Comparison of ENCODE assay signal across 11 cellular contexts in the genomic region with DNA sequence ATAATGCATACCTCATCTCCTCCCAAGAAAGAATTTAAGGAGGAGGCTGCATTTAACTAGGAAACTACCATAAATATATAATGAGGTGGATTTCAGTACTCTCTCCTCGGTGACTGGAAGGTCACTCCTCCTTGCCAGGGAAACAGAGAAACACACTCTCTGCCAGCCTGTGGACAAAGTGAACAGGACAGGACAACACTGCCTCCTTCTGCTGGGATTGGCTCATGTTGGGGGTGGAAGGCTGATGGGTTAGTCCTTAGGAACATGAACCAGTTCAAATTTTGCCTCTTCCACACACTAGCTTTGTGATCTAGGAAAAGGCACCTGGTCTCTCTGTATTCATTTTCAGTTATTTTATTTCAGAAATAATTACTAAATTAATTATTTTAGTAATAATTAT. TPM values are rescaled to one million over a fixed set of nuclear protein-coding genes. Genes with fewer than 3 reads are reported as not detected.
DNase-seq lines count a peak whose midpoint lies in the region; ATAC-seq, FAIRE-seq and TF ChIP-seq lines count a peak whose summit lies in the region.
"Had no signal": no experiment of that assay in that cellular context is flagged by ENCODE, and none has a peak within 500 bp of the region (broad histone marks: within the 10 kb centered on the region; RNA-seq: fewer than 3 reads in every experiment).

No MANE protein-coding gene starts in this region.

- no peak overlapping the region for H3K4me3 Mint-ChIP-seq in MCF 10A (ENCODE audit: unreplicated experiment)

- no peak overlapping the region for H3K9ac ChIP-seq in kidney (ENCODE audit: low read length in 2 of 2)

- no peaks in the 10 kb centered on the region for H3K27me3 Mint-ChIP-seq in MCF 10A (ENCODE audit: insufficient read depth, unreplicated experiment)

- no peaks in the 10 kb centered on the region for H3K36me3 Mint-ChIP-seq in MCF 10A (ENCODE audit: insufficient read depth, unreplicated experiment)

- H3K9me3 ChIP-seq in kidney (ENCODE audit: control insufficient read depth in 1 of 2, low read length in 2 of 2), result no peaks in the 10 kb centered on the region

- no peak overlapping the region for H3K27ac ChIP-seq in kidney (ENCODE audit: low read depth in 2 of 2, low read length in 2 of 2)

- POLR2A ChIA-PET in MCF 10A (lab: Yijun Ruan, JAX), result interaction anchor here (1.3 to 1.6 kb wide), 2 partner anchors 36 to 115 kb away, joined by 3 to 5 read pairs; no protein-coding TSS in a partner anchor

- DNase-seq in AG08395 (ENCODE audit: low spot score) (peak; percentile 10), MCF 10A (ENCODE audit: unreplicated experiment) (peak; percentile 53), kidney (no peak), HTR-8/SVneo (ENCODE audit: insufficient read length, low spot score) (no peak)
- DNase-seq: effector memory CD4-positive, alpha-beta T cell; NCI-H774 had no signal

- ATAC-seq in HG03469 (IDR thresholded peaks at IDR 0.05; ENCODE audit: unreplicated experiment) (no peak), HG03039 (IDR thresholded peaks at IDR 0.05; ENCODE audit: unreplicated experiment) (no peak), HG03354 (IDR thresholded peaks at IDR 0.05; ENCODE audit: poor library complexity, severe bottlenecking, unreplicated experiment) (no peak)

- TF ChIP-seq RAD21 in Ishikawa (IDR thresholded peaks at IDR 0.05; ENCODE audit: low read depth), result peak; percentile 83

- H3K4me1 Mint-ChIP-seq in MCF 10A (ENCODE audit: insufficient read depth, unreplicated experiment), result no peaks in the 10 kb centered on the region

- no peaks in the 10 kb centered on the region for H3K36me3 ChIP-seq in kidney (ENCODE audit: control insufficient read depth in 1 of 2, insufficient read depth in 2 of 2, low read length in 2 of 2)

- no peak for FAIRE-seq in kidney (lab: Jason Lieb, UNC)
- FAIRE-seq in HTR-8/SVneo (lab: Jason Lieb, UNC), result no peak

- H3K27ac Mint-ChIP-seq in MCF 10A (ENCODE audit: low read depth, unreplicated experiment), result no peak overlapping the region

- no peaks in the 10 kb centered on the region for H3K4me1 ChIP-seq in kidney (ENCODE audit: control insufficient read depth in 1 of 2, insufficient read depth in 1 of 2, low read depth in 1 of 2, low read length in 2 of 2)

- CTCF ChIA-PET in MCF 10A (lab: Yijun Ruan, JAX), result interaction anchor here (0.6 to 8.9 kb wide), 32 partner anchors 11 to 1792 kb away, joined by 3 to 229 read pairs (median 5); a partner anchor contains a TSS

- no TSS peak for BruUV-seq in MCF 10A (replicated peaks; lab: Mats Ljungman, UMichigan)

- intact Hi-C loops in MCF 10A (cut with micrococcal nuclease), result no loop called here
- intact Hi-C loops in kidney (cut with DNase I), result loop anchor here (10.0 kb wide), 1 partner anchor 112 kb away; no protein-coding TSS in a partner anchor

- no peak for TF ChIP-seq EP300 in Ishikawa (IDR thresholded peaks at IDR 0.05; ENCODE audit: borderline replicate concordance)

- no peaks in the 10 kb centered on the region for H3K9me3 Mint-ChIP-seq in MCF 10A (ENCODE audit: unreplicated experiment)

- H3K4me3 ChIP-seq in kidney (ENCODE audit: low read length in 2 of 2), result no peak overlapping the region

- TF ChIP-seq CTCF in MCF 10A (IDR thresholded peaks at IDR 0.05; ENCODE audit: unreplicated experiment) (peak; percentile 45), kidney (IDR thresholded peaks at IDR 0.05; ENCODE audit: borderline replicate concordance, extremely low read depth, insufficient read depth) (peak; percentile 15)

TF ChIP-seq in Ishikawa, 13 proteins besides CTCF, POLR2A, EP300 and RAD21:
- TF ChIP-seq FOXM1 (IDR thresholded peaks at IDR 0.05; ENCODE audit: borderline replicate concordance, low read depth), result no peak
- TF ChIP-seq EGR1 (IDR thresholded peaks at IDR 0.05), result no peak
- no peak for TF ChIP-seq YY1 (IDR thresholded peaks at IDR 0.05; ENCODE audit: low read depth)
- TF ChIP-seq TEAD4 (IDR thresholded peaks at IDR 0.05), result no peak
- TF ChIP-seq CEBPB (IDR thresholded peaks at IDR 0.05), result no peak
- TF ChIP-seq, protein P1, sequence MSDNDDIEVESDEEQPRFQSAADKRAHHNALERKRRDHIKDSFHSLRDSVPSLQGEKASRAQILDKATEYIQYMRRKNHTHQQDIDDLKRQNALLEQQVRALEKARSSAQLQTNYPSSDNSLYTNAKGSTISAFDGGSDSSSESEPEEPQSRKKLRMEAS (IDR thresholded peaks at IDR 0.05), result no peak
TF ChIP-seq in Ishikawa: peak in this region for 0.

RNA-seq across cellular contexts. Expression of a gene that starts 50.6 kb away (rescaled TPM):
- total RNA-seq in MCF 10A (2022), result not detected in 2 replicates
- 80.2 TPM for total RNA-seq in kidney
- 3.4 TPM for polyA plus RNA-seq in kidney (ENCODE audit: insufficient read depth, low read depth, low replicate concordance)
- polyA plus RNA-seq: neural cell had no signal

Comparison
In these comparisons a context has a peak if more than half of its experiments do, and no peak if none do; other contexts are left out.
1. DNase-seq: peak in AG08395 (single experiment) and MCF 10A (single experiment); none in kidney (single experiment) and HTR-8/SVneo (single experiment).
2. RNA of a gene that starts 50.6 kb away (total RNA-seq): 80.2 TPM in kidney (single experiment); not detected in MCF 10A; every median in the first group is over 10 times any median in the second.